In the genomic region with DNA sequence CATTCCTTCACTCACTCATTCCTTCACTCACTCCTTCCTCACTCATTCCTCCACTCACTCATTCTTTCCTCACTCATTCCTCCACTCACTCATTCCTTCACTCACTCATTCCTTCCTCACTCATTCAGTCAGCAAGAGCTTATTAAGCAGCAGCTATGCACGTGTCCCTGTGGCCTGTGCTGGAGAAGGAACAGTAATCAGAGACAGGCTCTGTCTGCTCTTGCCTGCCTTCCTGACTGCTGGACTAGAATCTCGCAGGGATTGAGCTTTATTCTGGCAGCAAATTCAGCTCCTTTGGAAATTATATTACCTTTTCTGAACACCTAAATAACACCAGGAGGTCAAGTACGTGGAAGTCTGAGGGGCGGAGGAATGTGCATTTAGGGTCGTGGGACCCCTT, we compare ENCODE assay signal across 30 cellular contexts.
"Had no signal": no experiment of that assay in that cellular context is flagged by ENCODE, and none has a peak within 500 bp of the region (broad histone marks: within the 10 kb centered on the region; RNA-seq: fewer than 3 reads in every experiment).

No MANE protein-coding gene starts in this region.

- H3K27ac Mint-ChIP-seq: activated B cell treated with CpG ODN at 0.5 μM for 24 hours; activated CD8-positive, alpha-beta T cell treated with anti-CD3 and anti-CD28 coated beads for 36 hours; activated naive CD8-positive, alpha-beta T cell; activated T-helper 17 cell treated with anti-CD3 and anti-CD28 coated beads, Interleukin-2, amount 50 U/mL, for 72 hours; dendritic cell treated with granulocyte-macrophage colony-stimulating factor and Interleukin-4, amounts not matched to agents 40 ng/mL and 50 ng/mL, for 4 days; endodermal cell; T-cell; T-helper 1 cell treated with Interleukin-12 subunit alpha and Interleukin-12 subunit beta and Interleukin-4 antibody, amounts not matched to agents 30 μg/mL and 1 μg/mL, for 36 hours had no signal

- H3K27ac ChIP-seq: brain microvascular endothelial cell, coronary artery, WERI-Rb-1 had no signal

- H3K36me3 ChIP-seq: brain microvascular endothelial cell, WERI-Rb-1 had no signal

- H3K36me3 Mint-ChIP-seq: activated naive CD8-positive, alpha-beta T cell; T-cell had no signal

- ATAC-seq: activated CD4-positive, CD25-positive, alpha-beta regulatory T cell treated with anti-CD3 and anti-CD28 coated beads, Interleukin-2, amount 50 U/mL, for 24 hours; activated CD8-positive, alpha-beta T cell treated with anti-CD3 and anti-CD28 coated beads for 36 hours; activated T-cell treated with anti-CD3 and anti-CD28 coated beads, Interleukin-2, amount 50 U/mL, for 4 hours; activated T-helper 17 cell treated with anti-CD3 and anti-CD28 coated beads, Interleukin-2, amount 50 U/mL, for 72 hours; esophagus mucosa; T-cell had no signal

- H3K4me3 ChIP-seq: coronary artery, dorsolateral prefrontal cortex had no signal

- H3K4me1 Mint-ChIP-seq: activated B cell treated with CpG ODN at 0.5 μM for 24 hours; activated T-helper 17 cell treated with anti-CD3 and anti-CD28 coated beads, Interleukin-2, amount 50 U/mL, for 72 hours; central memory CD8-positive, alpha-beta T cell; T-cell had no signal

- H3K27me3 Mint-ChIP-seq: dendritic cell treated with granulocyte-macrophage colony-stimulating factor and Interleukin-4, amounts not matched to agents 40 ng/mL and 50 ng/mL, for 4 days had no signal

- DNase-seq: activated B cell treated with CpG ODN at 0.5 μM for 24 hours; activated CD4-positive, alpha-beta T cell treated with anti-CD3 and anti-CD28 coated beads for 48 hours; activated CD4-positive, alpha-beta T cell treated with anti-CD3 and anti-CD28 coated beads, Interleukin-2, amount 50 U/mL, for 1 hour; activated CD4-positive, alpha-beta T cell treated with anti-CD3 and anti-CD28 coated beads, Interleukin-2, amount 50 U/mL, for 48 hours; activated CD8-positive, alpha-beta memory T cell treated with anti-CD3 and anti-CD28 coated beads for 24 hours; activated CD8-positive, alpha-beta T cell treated with anti-CD3 and anti-CD28 coated beads for 36 hours; activated effector memory CD4-positive, alpha-beta T cell treated with Interleukin-2 at 50 U/mL for 16 hours; activated gamma-delta T cell treated with Interleukin-2 at 50 U/mL for 16 hours; activated naive CD4-positive, alpha-beta T cell treated with anti-CD3 and anti-CD28 coated beads, Interleukin-2, amount 50 U/mL, for 16 hours; activated naive CD4-positive, alpha-beta T cell treated with Interleukin-2 at 50 U/mL for 16 hours; activated T-cell treated with anti-CD3 and anti-CD28 coated beads, Interleukin-2, amount 50 U/mL, for 4 hours; amniotic stem cell; anterior cingulate cortex; brain microvascular endothelial cell; effector memory CD4-positive, alpha-beta T cell; endodermal cell; foreskin fibroblast; glutamatergic neuron; T-cell; T-helper 9 cell; WERI-Rb-1 had no signal

- H3K4me3 Mint-ChIP-seq: activated B cell treated with CpG ODN at 0.5 μM for 24 hours; activated CD8-positive, alpha-beta T cell treated with anti-CD3 and anti-CD28 coated beads for 36 hours; activated naive CD8-positive, alpha-beta T cell; activated T-cell treated with anti-CD3 and anti-CD28 coated beads, Interleukin-2, amount 50 U/mL, for 4 hours; activated T-helper 17 cell treated with anti-CD3 and anti-CD28 coated beads, Interleukin-2, amount 50 U/mL, for 72 hours; central memory CD8-positive, alpha-beta T cell; dendritic cell treated with granulocyte-macrophage colony-stimulating factor and Interleukin-4, amounts not matched to agents 40 ng/mL and 50 ng/mL, for 4 days; endodermal cell; T-cell; T-helper 1 cell treated with Interleukin-12 subunit alpha and Interleukin-12 subunit beta and Interleukin-4 antibody, amounts not matched to agents 30 μg/mL and 1 μg/mL, for 36 hours had no signal

- H3K9me3 Mint-ChIP-seq: activated B cell treated with CpG ODN at 0.5 μM for 24 hours; activated CD8-positive, alpha-beta T cell treated with anti-CD3 and anti-CD28 coated beads for 36 hours; activated T-cell treated with anti-CD3 and anti-CD28 coated beads, Interleukin-2, amount 50 U/mL, for 4 hours; activated T-helper 17 cell treated with anti-CD3 and anti-CD28 coated beads, Interleukin-2, amount 50 U/mL, for 72 hours; central memory CD8-positive, alpha-beta T cell; dendritic cell treated with granulocyte-macrophage colony-stimulating factor and Interleukin-4, amounts not matched to agents 40 ng/mL and 50 ng/mL, for 4 days; T-cell; T-helper 1 cell treated with Interleukin-12 subunit alpha and Interleukin-12 subunit beta and Interleukin-4 antibody, amounts not matched to agents 30 μg/mL and 1 μg/mL, for 36 hours had no signal

- H3K27me3 ChIP-seq: brain microvascular endothelial cell, dorsolateral prefrontal cortex had no signal
